22 cellular contexts compared by ENCODE assay signal in the genomic region with DNA sequence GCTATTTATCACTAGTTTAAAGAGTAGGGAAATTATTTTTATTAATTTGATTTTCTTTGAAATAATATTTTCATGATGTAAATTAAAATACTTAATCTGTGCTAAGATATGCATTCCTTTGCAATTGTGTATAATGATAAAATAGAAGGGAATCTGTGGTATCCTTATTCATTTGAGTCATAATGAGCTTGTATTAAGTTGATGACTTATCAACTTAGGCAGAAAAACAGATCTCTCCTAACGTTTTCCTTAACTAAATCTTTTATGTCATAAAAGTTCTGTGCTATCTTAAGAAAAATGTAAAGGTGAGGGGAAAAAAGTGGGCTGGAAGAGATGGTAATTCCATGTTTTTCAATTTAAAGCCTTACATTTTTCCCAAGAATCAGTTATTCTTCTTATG. TPM values are rescaled to one million over a fixed set of nuclear protein-coding genes. Genes with fewer than 3 reads are reported as not detected.
DNase-seq lines count a peak whose midpoint lies in the region; ATAC-seq, FAIRE-seq and TF ChIP-seq lines count a peak whose summit lies in the region.
"Had no signal": no experiment of that assay in that cellular context is flagged by ENCODE, and none has a peak within 500 bp of the region (broad histone marks: within the 10 kb centered on the region; RNA-seq: fewer than 3 reads in every experiment).

No MANE protein-coding gene starts in this region.

- intact Hi-C loops in Caco-2 (cut with micrococcal nuclease; ENCODE audit: unreplicated experiment) = loop anchor here (5.0 kb wide), 1 partner anchor 563 kb away; no protein-coding TSS in a partner anchor

- H3K4me3 Mint-ChIP-seq in mesothelial cell of epicardium = peak overlapping the region; percentile 56
- no peak overlapping the region for H3K4me3 Mint-ChIP-seq in stimulated activated naive CD8-positive, alpha-beta T cell treated with anti-CD3 and anti-CD28 coated beads, Interleukin-15, amount 100 ng/mL, for 72 hours
- no peak overlapping the region for H3K4me3 Mint-ChIP-seq in Caco-2 (ENCODE audit: unreplicated experiment)
- H3K4me3 Mint-ChIP-seq: activated naive CD4-positive, alpha-beta T cell treated with anti-CD3 and anti-CD28 coated beads for 36 hours; stimulated activated naive CD8-positive, alpha-beta T cell treated with anti-CD3 and anti-CD28 coated beads, Interleukin-15, Interleukin-2, amounts not matched to agents 100 ng/mL and 50 ng/mL, for 24 hours had no signal

- no peak for DNase-seq in coronary artery (ENCODE audit: low spot score)
- DNase-seq in mesothelial cell of epicardium (ENCODE audit: low spot score in 2 of 2, unreplicated experiment in 2 of 2) = no peak
- DNase-seq in stimulated activated naive CD8-positive, alpha-beta T cell treated with anti-CD3 and anti-CD28 coated beads, Interleukin-15, amount 100 ng/mL, for 72 hours = no peak
- no peak for DNase-seq in activated naive CD4-positive, alpha-beta T cell treated with anti-CD3 and anti-CD28 coated beads, Interleukin-2, amount 50 U/mL, for 72 hours (ENCODE audit: low spot score in 2 of 2)
- DNase-seq in Caco-2 = no peak
- DNase-seq: activated CD8-positive, alpha-beta memory T cell treated with anti-CD3 and anti-CD28 coated beads, Interleukin-2, amount 50 U/mL, for 48 hours; activated naive CD4-positive, alpha-beta T cell treated with anti-CD3 and anti-CD28 coated beads for 36 hours; DMS53; effector CD4-positive, alpha-beta T cell; foreskin melanocyte; Kasumi-1; mesendoderm; NCI-H1417 treated with DMSO at 0.1 percent for 48 hours; NCI-H226; stimulated activated CD4-positive, alpha-beta T cell treated with anti-CD3 and anti-CD28 coated beads, Interleukin-15, amount 100 ng/mL, for 24 hours; T-helper 1 cell had no signal

- TF ChIP-seq CTCF in coronary artery (IDR thresholded peaks at IDR 0.05) (no peak), mesothelial cell of epicardium (IDR thresholded peaks at IDR 0.05; ENCODE audit: unreplicated experiment) (no peak), Caco-2 (IDR thresholded peaks at IDR 0.05; ENCODE audit: insufficient read depth in 1 of 2, low read depth in 1 of 2, low read length in 1 of 2, severe bottlenecking in 1 of 2, unreplicated experiment in 1 of 2) (no peak)

- H3K27ac Mint-ChIP-seq in mesothelial cell of epicardium (peak overlapping the region; percentile 47), Caco-2 (ENCODE audit: unreplicated experiment) (no peak overlapping the region)
- H3K27ac Mint-ChIP-seq in stimulated activated naive CD8-positive, alpha-beta T cell treated with anti-CD3 and anti-CD28 coated beads, Interleukin-15, amount 100 ng/mL, for 72 hours = no peak overlapping the region
- H3K27ac Mint-ChIP-seq in activated naive CD4-positive, alpha-beta T cell treated with anti-CD3 and anti-CD28 coated beads, Interleukin-2, amount 50 U/mL, for 72 hours = no peak overlapping the region
- H3K27ac Mint-ChIP-seq: activated naive CD4-positive, alpha-beta T cell treated with anti-CD3 and anti-CD28 coated beads for 36 hours; stimulated activated naive CD8-positive, alpha-beta T cell treated with anti-CD3 and anti-CD28 coated beads, Interleukin-15, Interleukin-2, amounts not matched to agents 100 ng/mL and 50 ng/mL, for 24 hours had no signal

- H3K27ac ChIP-seq in coronary artery = no peak overlapping the region
- peak overlapping the region; percentile 66 for H3K27ac ChIP-seq in subcutaneous abdominal adipose tissue (ENCODE audit: low read depth, low read length)
- H3K27ac ChIP-seq: C4-2B had no signal

- H3K9me3 Mint-ChIP-seq in mesothelial cell of epicardium (peaks cover 3% of the 10 kb centered on the region), Caco-2 (ENCODE audit: unreplicated experiment) (no peaks in the 10 kb centered on the region)
- H3K9me3 Mint-ChIP-seq in stimulated activated naive CD8-positive, alpha-beta T cell treated with anti-CD3 and anti-CD28 coated beads, Interleukin-15, amount 100 ng/mL, for 72 hours = no peaks in the 10 kb centered on the region
- no peaks in the 10 kb centered on the region for H3K9me3 Mint-ChIP-seq in activated naive CD4-positive, alpha-beta T cell treated with anti-CD3 and anti-CD28 coated beads, Interleukin-2, amount 50 U/mL, for 72 hours
- H3K9me3 Mint-ChIP-seq: activated naive CD4-positive, alpha-beta T cell treated with anti-CD3 and anti-CD28 coated beads for 36 hours; stimulated activated naive CD8-positive, alpha-beta T cell treated with anti-CD3 and anti-CD28 coated beads, Interleukin-15, Interleukin-2, amounts not matched to agents 100 ng/mL and 50 ng/mL, for 24 hours had no signal

- peak overlapping the region in 2 of 5 donors; percentile 54 to 59 for H3K9ac ChIP-seq in subcutaneous abdominal adipose tissue (ENCODE audit: low read length in 5 of 5)

- POLR2A ChIA-PET in Caco-2 (lab: Charles Lee) = no interaction called here

- peak overlapping the region; percentile 67 for H3K4me3 ChIP-seq in coronary artery
- peak overlapping the region; percentile 56 to 82 (median 62) for H3K4me3 ChIP-seq in subcutaneous abdominal adipose tissue (ENCODE audit: low read depth in 1 of 5, low read length in 5 of 5)
- H3K4me3 ChIP-seq in Caco-2 (ENCODE audit: low read depth, low read length) = no peak overlapping the region

- no TSS peak for BruUV-seq in Caco-2 (replicated peaks; lab: Mats Ljungman, UMichigan)

- H3K27me3 Mint-ChIP-seq in mesothelial cell of epicardium (ENCODE audit: low read depth) = no peaks in the 10 kb centered on the region
- peaks cover 12% of the 10 kb centered on the region for H3K27me3 Mint-ChIP-seq in stimulated activated naive CD8-positive, alpha-beta T cell treated with anti-CD3 and anti-CD28 coated beads, Interleukin-15, amount 100 ng/mL, for 72 hours
- H3K27me3 Mint-ChIP-seq in Caco-2 (ENCODE audit: insufficient read depth, unreplicated experiment) = peaks cover 4% of the 10 kb centered on the region
- H3K27me3 Mint-ChIP-seq: stimulated activated naive CD8-positive, alpha-beta T cell treated with anti-CD3 and anti-CD28 coated beads, Interleukin-15, Interleukin-2, amounts not matched to agents 100 ng/mL and 50 ng/mL, for 24 hours had no signal

- no peak for ATAC-seq in stimulated activated naive CD8-positive, alpha-beta T cell treated with anti-CD3 and anti-CD28 coated beads, Interleukin-15, amount 100 ng/mL, for 72 hours
- ATAC-seq in activated naive CD4-positive, alpha-beta T cell treated with anti-CD3 and anti-CD28 coated beads, Interleukin-2, amount 50 U/mL, for 72 hours = no peak
- no peak for ATAC-seq in HG02970 (IDR thresholded peaks at IDR 0.05; ENCODE audit: low FRiP score, unreplicated experiment)

- H3K9me3 ChIP-seq in subcutaneous abdominal adipose tissue (ENCODE audit: control insufficient read depth in 5 of 5, low read length in 5 of 5) (no peaks in the 10 kb centered on the region), Caco-2 (no peaks in the 10 kb centered on the region)

- H3K4me1 Mint-ChIP-seq in mesothelial cell of epicardium (peaks cover 10% of the 10 kb centered on the region), Caco-2 (ENCODE audit: low read depth, unreplicated experiment) (peaks cover 7% of the 10 kb centered on the region)
- H3K4me1 Mint-ChIP-seq in stimulated activated naive CD8-positive, alpha-beta T cell treated with anti-CD3 and anti-CD28 coated beads, Interleukin-15, amount 100 ng/mL, for 72 hours = peaks cover 4% of the 10 kb centered on the region

- CTCF ChIA-PET in Caco-2 (lab: Charles Lee) = no interaction called here

- H3K36me3 Mint-ChIP-seq in mesothelial cell of epicardium (peaks cover 2% of the 10 kb centered on the region), Caco-2 (ENCODE audit: insufficient read depth, unreplicated experiment) (peaks cover 6% of the 10 kb centered on the region)
- H3K36me3 Mint-ChIP-seq in activated naive CD4-positive, alpha-beta T cell treated with anti-CD3 and anti-CD28 coated beads, Interleukin-2, amount 50 U/mL, for 72 hours = no peaks in the 10 kb centered on the region

- H3K27me3 ChIP-seq in subcutaneous abdominal adipose tissue (ENCODE audit: control insufficient read depth in 5 of 5, insufficient read depth in 4 of 5, low read length in 5 of 5) (no peaks in the 10 kb centered on the region), Caco-2 (replicated peaks; ENCODE audit: control insufficient read depth, insufficient read depth, low read length) (no peaks in the 10 kb centered on the region)

- FAIRE-seq in G401.6 (lab: Jason Lieb, UNC) = peak; percentile 23
- FAIRE-seq: bronchial epithelial cell had no signal

- H3K4me1 ChIP-seq in subcutaneous abdominal adipose tissue (ENCODE audit: control insufficient read depth in 5 of 5, insufficient read depth in 5 of 5, low read length in 5 of 5) (peaks cover 0 to 20% (median 8%) of the 10 kb centered on the region in 5 donors), Caco-2 (no peaks in the 10 kb centered on the region)

- no peaks in the 10 kb centered on the region for H3K36me3 ChIP-seq in subcutaneous abdominal adipose tissue (ENCODE audit: control insufficient read depth in 5 of 5, insufficient read depth in 5 of 5, low read length in 5 of 5)
- no peaks in the 10 kb centered on the region for H3K36me3 ChIP-seq in Caco-2 (ENCODE audit: control insufficient read depth, insufficient read depth, low read length)

RNA-seq across cellular contexts. Expression of gene FGF7, which starts 1.9 kb away (rescaled TPM):
- total RNA-seq in mesothelial cell of epicardium (5.7 to 8.7 TPM (median 7.9 TPM) in 3 replicates), Caco-2 (2022) (0.18 TPM in 1 of 2 replicates, not detected in the other)
- not detected for total RNA-seq in activated naive CD4-positive, alpha-beta T cell treated with anti-CD3 and anti-CD28 coated beads, Interleukin-2, amount 50 U/mL, for 72 hours
- total RNA-seq: activated naive CD4-positive, alpha-beta T cell treated with anti-CD3 and anti-CD28 coated beads for 36 hours had no signal
